In the genomic region with DNA sequence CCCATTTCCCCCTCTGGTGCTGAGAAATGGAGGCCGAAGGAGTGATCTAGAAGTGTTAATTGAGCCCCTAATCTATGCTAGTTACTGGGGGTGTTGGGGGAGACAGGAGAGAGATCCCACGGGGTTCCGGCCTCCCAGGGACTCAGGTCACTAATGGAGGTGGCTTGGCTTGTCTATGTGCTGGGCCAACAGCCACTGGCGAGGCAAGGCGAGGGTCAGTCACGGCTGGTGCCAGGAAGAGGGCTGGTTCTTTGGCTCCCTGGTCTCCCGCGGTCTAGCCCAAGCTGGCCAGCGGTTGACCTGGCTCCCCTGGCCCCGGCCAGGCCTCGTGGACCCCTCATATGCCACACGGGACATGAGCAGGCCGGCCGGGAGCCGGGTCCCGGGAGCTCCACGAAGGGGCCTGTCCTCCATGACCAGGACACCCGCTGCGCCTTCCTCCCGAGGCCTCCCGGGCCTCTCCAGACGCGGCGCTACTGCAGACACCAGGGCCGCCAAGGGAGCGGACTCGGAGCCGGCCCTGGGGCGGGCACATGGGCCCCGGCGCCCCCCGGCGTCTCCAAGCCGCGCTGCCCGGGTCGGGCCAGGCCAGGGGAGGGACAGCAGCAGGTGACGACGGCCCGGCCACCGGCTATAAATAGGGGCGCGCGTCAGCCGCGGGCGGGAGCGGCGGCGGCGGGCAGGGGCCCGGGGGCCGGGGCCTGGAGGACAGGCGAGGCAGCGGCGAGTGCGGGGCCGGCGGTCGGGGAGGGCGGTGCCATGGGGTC, we compare ENCODE assay signal across 8 cellular contexts. TPM values are rescaled to one million over a fixed set of nuclear protein-coding genes. Genes with fewer than 3 reads are reported as not detected.
DNase-seq lines count a peak whose midpoint lies in the region; ATAC-seq and TF ChIP-seq lines count a peak whose summit lies in the region.

A gene with protein sequence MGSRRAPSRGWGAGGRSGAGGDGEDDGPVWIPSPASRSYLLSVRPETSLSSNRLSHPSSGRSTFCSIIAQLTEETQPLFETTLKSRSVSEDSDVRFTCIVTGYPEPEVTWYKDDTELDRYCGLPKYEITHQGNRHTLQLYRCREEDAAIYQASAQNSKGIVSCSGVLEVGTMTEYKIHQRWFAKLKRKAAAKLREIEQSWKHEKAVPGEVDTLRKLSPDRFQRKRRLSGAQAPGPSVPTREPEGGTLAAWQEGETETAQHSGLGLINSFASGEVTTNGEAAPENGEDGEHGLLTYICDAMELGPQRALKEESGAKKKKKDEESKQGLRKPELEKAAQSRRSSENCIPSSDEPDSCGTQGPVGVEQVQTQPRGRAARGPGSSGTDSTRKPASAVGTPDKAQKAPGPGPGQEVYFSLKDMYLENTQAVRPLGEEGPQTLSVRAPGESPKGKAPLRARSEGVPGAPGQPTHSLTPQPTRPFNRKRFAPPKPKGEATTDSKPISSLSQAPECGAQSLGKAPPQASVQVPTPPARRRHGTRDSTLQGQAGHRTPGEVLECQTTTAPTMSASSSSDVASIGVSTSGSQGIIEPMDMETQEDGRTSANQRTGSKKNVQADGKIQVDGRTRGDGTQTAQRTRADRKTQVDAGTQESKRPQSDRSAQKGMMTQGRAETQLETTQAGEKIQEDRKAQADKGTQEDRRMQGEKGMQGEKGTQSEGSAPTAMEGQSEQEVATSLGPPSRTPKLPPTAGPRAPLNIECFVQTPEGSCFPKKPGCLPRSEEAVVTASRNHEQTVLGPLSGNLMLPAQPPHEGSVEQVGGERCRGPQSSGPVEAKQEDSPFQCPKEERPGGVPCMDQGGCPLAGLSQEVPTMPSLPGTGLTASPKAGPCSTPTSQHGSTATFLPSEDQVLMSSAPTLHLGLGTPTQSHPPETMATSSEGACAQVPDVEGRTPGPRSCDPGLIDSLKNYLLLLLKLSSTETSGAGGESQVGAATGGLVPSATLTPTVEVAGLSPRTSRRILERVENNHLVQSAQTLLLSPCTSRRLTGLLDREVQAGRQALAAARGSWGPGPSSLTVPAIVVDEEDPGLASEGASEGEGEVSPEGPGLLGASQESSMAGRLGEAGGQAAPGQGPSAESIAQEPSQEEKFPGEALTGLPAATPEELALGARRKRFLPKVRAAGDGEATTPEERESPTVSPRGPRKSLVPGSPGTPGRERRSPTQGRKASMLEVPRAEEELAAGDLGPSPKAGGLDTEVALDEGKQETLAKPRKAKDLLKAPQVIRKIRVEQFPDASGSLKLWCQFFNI (N-terminal part only) (plus strand): TSS at position 663 of the 767 bp plus-strand sequence. CDS start 97 bp downstream, at position 760.

- TF ChIP-seq CTCF in HFFc6 (IDR thresholded peaks at IDR 0.05) (no peak), colonic mucosa (IDR thresholded peaks at IDR 0.05) (no peak), spleen (IDR thresholded peaks at IDR 0.05 in 8 of 11, conservative IDR thresholded peaks at IDR 0.05 in 3 of 11) (no peak)

- H3K36me3 Mint-ChIP-seq in HFFc6 (ENCODE audit: low read depth), result no peaks in the 10 kb centered on the region

- H3K27me3 Mint-ChIP-seq in HFFc6 (ENCODE audit: insufficient read depth), result peaks cover 7% of the 10 kb centered on the region

- H3K9me3 ChIP-seq in colonic mucosa (no peaks in the 10 kb centered on the region), spleen (no peaks in the 10 kb centered on the region)

- no peak within 1 kb of the TSS for H3K27ac Mint-ChIP-seq in HFFc6

- WGBS in spleen, 5 donors, result 26 to 71% (median 40%) methylated on average over 8 to 61 of the region's 61 CpGs

- H3K4me1 ChIP-seq in colonic mucosa (no peaks in the 10 kb centered on the region), spleen (peaks cover 0 to 60% (median 29%) of the 10 kb centered on the region in 6 donors)

- no peaks in the 10 kb centered on the region for H3K36me3 ChIP-seq in colonic mucosa
- H3K36me3 ChIP-seq in spleen, result no peaks in the 10 kb centered on the region

- no peak for ATAC-seq in GM19023 (IDR thresholded peaks at IDR 0.05; ENCODE audit: unreplicated experiment)

- H3K4me1 Mint-ChIP-seq in HFFc6 (ENCODE audit: low read depth), result peaks cover 14% of the 10 kb centered on the region

- 0 out of 2 replicates have a peak within 1 kb of the TSS, but pooled peaks have one; percentile 16 for H3K4me3 Mint-ChIP-seq in HFFc6

- TF ChIP-seq POLR2A in spleen (IDR thresholded peaks at IDR 0.05), result no peak

- H3K27me3 ChIP-seq in colonic mucosa (no peaks in the 10 kb centered on the region), spleen (replicated peaks in 1 of 7) (peaks cover 0 to 23% (median 10%) of the 10 kb centered on the region in 7 donors)

- no peaks in the 10 kb centered on the region for H3K9me3 Mint-ChIP-seq in HFFc6

- DNase-seq in HFFc6 (no peak), colonic mucosa (no peak), left kidney (ENCODE audit: low read depth, low spot score) (peak; percentile 88), spleen (no peak), NCI-H2171 (lab: John Stamatoyannopoulos, UW) (no peak), NCI-H187 treated with DMSO at 0.1 percent for 48 hours (lab: John Stamatoyannopoulos, UW) (no peak), COLO829 (ENCODE audit: low spot score) (no peak)

- peak within 1 kb of the TSS in 1 of 2 donors; percentile 58 for H3K9ac ChIP-seq in colonic mucosa (ENCODE audit: low read depth in 2 of 2, low read length in 2 of 2)

- intact Hi-C loops in colonic mucosa (cut with DNase I), result no loop called here
- intact Hi-C loops in spleen (cut with DNase I; ENCODE audit: low total_unique reads), result no loop called here

- H3K4me3 ChIP-seq in colonic mucosa (peak within 1 kb of the TSS; percentile 26), spleen (peak within 1 kb of the TSS in 1 of 8 donors; percentile 34)

- H3K27ac ChIP-seq in colonic mucosa (no peak within 1 kb of the TSS), spleen (peak within 1 kb of the TSS in 7 of 8 donors; percentile 26 to 65 (median 44))

RNA-seq across cellular contexts. Expression of the gene that starts here (rescaled TPM):
- under 1 TPM; 0.05 to 0.60 (median 0.26) TPM for total RNA-seq in HFFc6 (2021; fragmentation: NEBNext Ultra II Directional; extraction: Animal tissue kit (Norgen Biotek cat#: 25700))
- total RNA-seq in colonic mucosa, result 1 to 10 TPM in 1 of 2 donors, under 1 TPM in 1; 0.74 to 2.4 TPM
- 1 to 10 TPM in 1 of 7 donors, under 1 TPM in 6; 0.69 to 1.1 (median 0.77) TPM for total RNA-seq in spleen
- under 1 TPM; 0.13 to 0.29 (median 0.14) TPM for polyA plus RNA-seq in spleen
